In the genomic region with DNA sequence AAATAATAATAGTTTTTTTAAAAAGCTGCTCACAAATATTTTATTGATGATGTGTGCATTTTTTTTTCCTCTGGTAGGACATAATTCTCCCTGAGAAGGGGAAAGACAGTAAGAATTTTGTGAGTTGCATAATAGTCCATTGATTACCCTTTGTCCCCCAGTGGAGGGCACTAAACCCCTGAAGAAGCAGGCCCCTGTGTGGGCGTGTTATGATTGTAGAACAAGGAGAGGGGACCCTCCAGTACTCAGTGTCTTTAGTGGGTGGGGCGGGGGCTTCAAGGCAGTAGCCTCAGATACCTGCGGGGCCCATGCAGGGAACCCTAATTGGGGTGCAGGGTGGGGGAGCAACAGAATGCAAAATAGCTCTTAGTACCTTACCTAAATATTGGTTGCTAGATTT, we compare ENCODE assay signal across 4 cellular contexts. TPM values are rescaled to one million over a fixed set of nuclear protein-coding genes. Genes with fewer than 3 reads are reported as not detected.
"Had no signal": no experiment of that assay in that cellular context is flagged by ENCODE, and none has a peak within 500 bp of the region (broad histone marks: within the 10 kb centered on the region; RNA-seq: fewer than 3 reads in every experiment).

No MANE protein-coding gene starts in this region.

RNA-seq across cellular contexts. Expression of a gene that starts 57.4 kb away (rescaled TPM):
- total RNA-seq: LHCN-M2, M059J, MCF 10A, NCI-H460 had no signal
